9 cellular contexts compared by ENCODE assay signal in the genomic region with DNA sequence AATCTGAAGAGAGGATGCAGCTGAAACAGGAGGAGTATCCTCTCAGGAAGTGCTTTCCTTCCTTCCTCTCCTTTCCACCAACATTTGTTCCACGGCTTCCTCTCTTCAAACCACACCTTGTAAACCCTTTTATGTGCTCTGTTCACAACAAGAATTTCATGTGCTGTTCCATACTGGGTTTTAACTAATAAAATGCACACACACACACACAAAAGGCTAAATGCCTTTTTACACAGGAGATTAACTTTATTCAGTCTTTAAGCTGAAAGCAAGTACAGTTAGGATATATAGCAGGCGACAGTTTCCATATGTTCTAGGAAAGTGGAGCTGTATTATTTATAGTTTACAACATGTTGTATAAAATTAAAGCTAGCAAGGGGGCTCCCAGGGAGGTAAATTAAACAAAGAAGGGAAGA.
DNase-seq lines count a peak whose midpoint lies in the region; ATAC-seq, FAIRE-seq and TF ChIP-seq lines count a peak whose summit lies in the region.
"Had no signal": no experiment of that assay in that cellular context is flagged by ENCODE, and none has a peak within 500 bp of the region (broad histone marks: within the 10 kb centered on the region; RNA-seq: fewer than 3 reads in every experiment).

No MANE protein-coding gene starts in this region.

- no peak overlapping the region; the same call in 2 of the 3 replicates for H3K4me3 Mint-ChIP-seq in GM23338

- WGBS in ovary, 3 donors, result 53 to 70% (median 59%) methylated on average over 2 of the region's 2 CpGs
- no CpG with 5 or more reads among the region's 2 CpGs for WGBS in trophoblast cell (ENCODE audit: extremely low coverage, insufficient coverage, insufficient read length)

- FAIRE-seq in endothelial cell of umbilical vein (lab: Jason Lieb, UNC), result peak; percentile 75
- FAIRE-seq: frontal cortex, TTC549 had no signal

- no peaks in the 10 kb centered on the region for H3K36me3 Mint-ChIP-seq in GM23338 (ENCODE audit: low read depth)

- H3K27me3 ChIP-seq in GM23338 (ENCODE audit: insufficient read depth), result no peaks in the 10 kb centered on the region
- no peaks in the 10 kb centered on the region for H3K27me3 ChIP-seq in endothelial cell of umbilical vein (ENCODE audit: control insufficient read depth in 2 of 2, insufficient read depth in 2 of 2, low read length in 2 of 2)
- H3K27me3 ChIP-seq in ovary, result no peaks in the 10 kb centered on the region
- no peaks in the 10 kb centered on the region for H3K27me3 ChIP-seq in trophoblast cell (ENCODE audit: insufficient read depth, low read length)

- H3K27ac ChIP-seq in GM23338 (ENCODE audit: low read depth) (no peak overlapping the region), endothelial cell of umbilical vein (ENCODE audit: insufficient read depth, low read depth, low read length) (peak overlapping the region; percentile 98), skin epidermis (peak overlapping the region in 13 of 21 experiments; percentile 76 to 98 (median 90)), ovary (no peak overlapping the region), trophoblast cell (ENCODE audit: low read depth, low read length) (no peak overlapping the region)

- H3K36me3 ChIP-seq in GM23338 (ENCODE audit: insufficient read depth), result no peaks in the 10 kb centered on the region
- no peaks in the 10 kb centered on the region for H3K36me3 ChIP-seq in endothelial cell of umbilical vein (ENCODE audit: control insufficient read depth in 2 of 2, extremely low read depth in 1 of 2, insufficient read depth in 2 of 2, low read length in 2 of 2)
- no peaks in the 10 kb centered on the region for H3K36me3 ChIP-seq in ovary
- H3K36me3 ChIP-seq in trophoblast cell (ENCODE audit: control insufficient read depth in 1 of 2, insufficient read depth in 2 of 2, low read length in 2 of 2), result no peaks in the 10 kb centered on the region

- no peak overlapping the region for H4K12ac ChIP-seq in trophoblast cell (ENCODE audit: low read depth, low read length)

- H4K8ac ChIP-seq in trophoblast cell (ENCODE audit: low read depth, low read length), result no peak overlapping the region

- no peak for DNase-seq in GM23338 (ENCODE audit: low spot score)
- peak; percentile 23 for DNase-seq in NAMALWA (ENCODE audit: low spot score)
- peak; percentile 46 for DNase-seq in endothelial cell of umbilical vein (ENCODE audit: low read depth, low spot score)
- no peak for DNase-seq in ovary
- no peak for DNase-seq in stimulated activated CD4-positive, alpha-beta T cell treated with anti-CD3 and anti-CD28 coated beads, Interleukin-4, amount 100 ng/mL, for 24 hours
- no peak for DNase-seq in trophoblast cell

- H3K4me1 ChIP-seq in GM23338 (ENCODE audit: insufficient read depth) (peaks cover 22% of the 10 kb centered on the region), endothelial cell of umbilical vein (ENCODE audit: control insufficient read depth, extremely low read depth, insufficient read depth, low read length) (peaks cover 34% of the 10 kb centered on the region), ovary (ENCODE audit: insufficient read depth) (peaks cover 7% of the 10 kb centered on the region), trophoblast cell (ENCODE audit: control insufficient read depth in 1 of 2, insufficient read depth in 2 of 2, low read length in 2 of 2) (peaks cover 0 to 2% of the 10 kb centered on the region in 2 experiments)

- no peak for TF ChIP-seq EP300 in ovary (IDR thresholded peaks at IDR 0.05)

- POLR2A ChIA-PET in endothelial cell of umbilical vein (lab: Charles Lee), result interaction anchor here (0.6 to 4.1 kb wide), 3 partner anchors 84 to 447 kb away, joined by 5 to 20 read pairs (median 14); no protein-coding TSS in a partner anchor

- CTCF ChIA-PET in endothelial cell of umbilical vein (lab: Charles Lee), result interaction anchor here (0.8 to 9.1 kb wide), 23 partner anchors 13 to 461 kb away, joined by 3 to 266 read pairs (median 4); a partner anchor contains a TSS

- TF ChIP-seq POLR2A in endothelial cell of umbilical vein (IDR thresholded peaks at IDR 0.05; ENCODE audit: low read depth, low read length), result no peak
- TF ChIP-seq POLR2A in ovary (IDR thresholded peaks at IDR 0.05), result no peak

- peaks cover 13% of the 10 kb centered on the region for H3K79me1 ChIP-seq in trophoblast cell (ENCODE audit: low read length)

- H3K9me3 Mint-ChIP-seq in GM23338, result no peaks in the 10 kb centered on the region

- H3K27me3 Mint-ChIP-seq in GM23338 (ENCODE audit: insufficient read depth, low read depth, poor library complexity), result peaks cover 6% of the 10 kb centered on the region

- peaks cover 51% of the 10 kb centered on the region for H3K4me1 Mint-ChIP-seq in GM23338

- peak overlapping the region; percentile 92 for H3K9ac ChIP-seq in endothelial cell of umbilical vein (replicated peaks; ENCODE audit: extremely low read depth, insufficient read depth, low read length)
- no peak overlapping the region for H3K9ac ChIP-seq in trophoblast cell (ENCODE audit: low read length)

- H3F3A ChIP-seq in GM23338 (replicated peaks; ENCODE audit: low read depth), result no peaks in the 10 kb centered on the region; the same call in 1 of the 2 replicates

- H3K23ac ChIP-seq in trophoblast cell (ENCODE audit: low read length), result no peak overlapping the region

- H2AFZ ChIP-seq in GM23338, result no peak overlapping the region
- H2AFZ ChIP-seq in endothelial cell of umbilical vein (ENCODE audit: low read depth, low read length), result no peak overlapping the region
- H2AFZ ChIP-seq in trophoblast cell (ENCODE audit: insufficient read depth, low read length, poor library complexity), result no peak overlapping the region

- no peaks in the 10 kb centered on the region for H3K9me1 ChIP-seq in endothelial cell of umbilical vein (replicated peaks; ENCODE audit: control insufficient read depth, extremely low read depth, insufficient read depth, low read length)

- TF ChIP-seq CTCF in GM23338 (conservative IDR thresholded peaks at IDR 0.05; ENCODE audit: low read depth in 2 of 2) (no peak), endothelial cell of umbilical vein (IDR thresholded peaks at IDR 0.05; ENCODE audit: extremely low read depth in 1 of 2, insufficient read depth in 1 of 2, low read depth in 1 of 2, low read length in 2 of 2) (no peak), ovary (IDR thresholded peaks at IDR 0.05) (no peak)

- no peaks in the 10 kb centered on the region for H3K9me2 ChIP-seq in GM23338 (ENCODE audit: insufficient read depth)

- no peaks in the 10 kb centered on the region for H3K9me3 ChIP-seq in endothelial cell of umbilical vein (replicated peaks; ENCODE audit: control insufficient read depth, insufficient read depth, low read length)
- H3K9me3 ChIP-seq in ovary, result no peaks in the 10 kb centered on the region
- H3K9me3 ChIP-seq in trophoblast cell (ENCODE audit: insufficient read depth, low read depth, low read length), result no peaks in the 10 kb centered on the region

- no peak overlapping the region for H2BK5ac ChIP-seq in trophoblast cell (ENCODE audit: low read depth, low read length, poor library complexity)

- H3K4ac ChIP-seq in trophoblast cell (ENCODE audit: low read depth, low read length), result no peak overlapping the region

- H3K27ac Mint-ChIP-seq in GM23338, result no peak overlapping the region

- intact Hi-C loops in endothelial cell of umbilical vein (cut with micrococcal nuclease) (loop anchor here (2.0 kb wide), 2 partner anchors 139 to 251 kb away; no protein-coding TSS in a partner anchor), ovary (cut with DNase I) (loop anchor here in 2 of 4 donors (2.0 to 10.0 kb wide), 3 partner anchors 107 to 413 kb away; a partner anchor contains a TSS)

- no peak overlapping the region for H4K91ac ChIP-seq in trophoblast cell (ENCODE audit: low read depth, low read length)

- H4K20me1 ChIP-seq in GM23338 (replicated peaks; ENCODE audit: insufficient read depth) (no peaks in the 10 kb centered on the region), endothelial cell of umbilical vein (replicated peaks; ENCODE audit: control insufficient read depth, extremely low read depth, insufficient read depth, low read length) (no peaks in the 10 kb centered on the region)

- no peak overlapping the region for H2BK12ac ChIP-seq in trophoblast cell (ENCODE audit: low read length)

- dilution Hi-C loops in endothelial cell of umbilical vein (cut with MboI; ENCODE audit: extremely low pct_ligation_motif_present, low sequenced_read_pairs), result no loop called here

- H3K18ac ChIP-seq in trophoblast cell (ENCODE audit: low read length), result no peak overlapping the region

- no peaks in the 10 kb centered on the region for H3K79me2 ChIP-seq in GM23338 (replicated peaks; ENCODE audit: insufficient read depth)
- H3K79me2 ChIP-seq in endothelial cell of umbilical vein (ENCODE audit: control insufficient read depth, insufficient read depth, low read length), result no peaks in the 10 kb centered on the region
- peaks cover 9% of the 10 kb centered on the region for H3K79me2 ChIP-seq in trophoblast cell (ENCODE audit: control insufficient read depth, insufficient read depth, low read length, poor library complexity)

- H3K14ac ChIP-seq in trophoblast cell (ENCODE audit: low read length), result no peak overlapping the region

- no TSS peak for BruUV-seq in endothelial cell of umbilical vein (replicated peaks; lab: Mats Ljungman, UMichigan)

- ATAC-seq in GM23338, result no peak

- H3K4me3 ChIP-seq in GM23338, result no peak overlapping the region
- peak overlapping the region in 1 of 3 experiments; percentile 3 for H3K4me3 ChIP-seq in endothelial cell of umbilical vein (replicated peaks in 1 of 3; ENCODE audit: insufficient read depth in 1 of 3, low read depth in 1 of 3, low read length in 3 of 3)
- H3K4me3 ChIP-seq in skin epidermis, result no peak overlapping the region
- no peak overlapping the region for H3K4me3 ChIP-seq in ovary
- no peak overlapping the region for H3K4me3 ChIP-seq in trophoblast cell (ENCODE audit: low read depth, low read length)

- H3K4me2 ChIP-seq in GM23338, result peak overlapping the region; percentile 65; the same call in 1 of the 2 replicates
- H3K4me2 ChIP-seq in endothelial cell of umbilical vein (ENCODE audit: insufficient read depth, low read length), result peak overlapping the region; percentile 86
- no peak overlapping the region for H3K4me2 ChIP-seq in trophoblast cell (ENCODE audit: low read length)

- no peak overlapping the region for H2BK120ac ChIP-seq in trophoblast cell (ENCODE audit: insufficient read depth, low read length, poor library complexity)

- H2AK5ac ChIP-seq in trophoblast cell (ENCODE audit: low read length), result no peak overlapping the region

TF ChIP-seq in GM23338, 12 proteins besides CTCF, POLR2A, EP300 and RAD21 (continues in another document):
- TF ChIP-seq EZH2 (IDR thresholded peaks at IDR 0.05; ENCODE audit: low read depth, unreplicated experiment), result no peak
- no peak for TF ChIP-seq POLR2AphosphoS5 (IDR thresholded peaks at IDR 0.05; ENCODE audit: low read depth)
- TF ChIP-seq ZNF331 (CRISPR knock-in tag; IDR thresholded peaks at IDR 0.05; ENCODE audit: low read depth), result no peak
- no peak for TF ChIP-seq CREB1 (CRISPR knock-in tag; IDR thresholded peaks at IDR 0.05; ENCODE audit: low read depth)

TF ChIP-seq in endothelial cell of umbilical vein, 7 proteins besides CTCF, POLR2A, EP300 and RAD21 (continues in another document):
- TF ChIP-seq GATA2 (IDR thresholded peaks at IDR 0.05; ENCODE audit: insufficient read depth, insufficient read length, low read depth, low read length), result no peak

Comparison
In these comparisons a context has a peak if more than half of its experiments do, and no peak if none do; other contexts are left out.
1. DNase-seq: peak in NAMALWA (single experiment) and endothelial cell of umbilical vein (single experiment); none in GM23338 (single experiment), ovary (0 of 5), stimulated activated CD4-positive, alpha-beta T cell treated with anti-CD3 and anti-CD28 coated beads, Interleukin-4, amount 100 ng/mL, for 24 hours (single experiment) and trophoblast cell (0 of 2).
2. H3K27ac ChIP-seq: peak in endothelial cell of umbilical vein (single experiment) and skin epidermis (13 of 21); none in GM23338 (single experiment), ovary (0 of 2) and trophoblast cell (single experiment).